Comparison of ENCODE assay signal across 19 cellular contexts in the genomic region with DNA sequence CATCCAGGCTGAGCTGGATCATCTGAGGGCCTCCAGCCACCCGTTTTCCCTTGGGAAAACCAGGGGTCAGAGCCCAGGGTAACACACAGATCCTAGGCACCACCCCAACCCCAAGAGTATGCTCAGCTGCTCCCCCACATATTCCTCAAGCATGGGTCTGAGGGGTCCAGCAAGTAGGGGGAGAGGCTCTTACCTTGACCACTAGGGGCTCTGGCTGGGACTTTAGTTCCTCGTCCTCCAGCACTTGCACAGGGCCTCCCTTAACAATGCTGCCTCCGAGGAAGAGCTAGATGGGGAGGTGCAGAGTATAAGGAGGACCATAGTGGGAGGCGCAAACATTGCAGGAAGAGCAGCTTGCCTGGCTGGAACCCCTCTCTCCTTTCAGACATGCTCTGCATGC. TPM values are rescaled to one million over a fixed set of nuclear protein-coding genes. Genes with fewer than 3 reads are reported as not detected.
"Had no signal": no experiment of that assay in that cellular context is flagged by ENCODE, and none has a peak within 500 bp of the region (broad histone marks: within the 10 kb centered on the region; RNA-seq: fewer than 3 reads in every experiment).

No MANE protein-coding gene starts in this region.

- ATAC-seq: activated CD8-positive, alpha-beta memory T cell treated with anti-CD3 and anti-CD28 coated beads, Interleukin-2, amount 10 ng/mL, durations not matched to agents 7 days and 5 days; gastroesophageal sphincter; pancreas had no signal

- H3K4me3 ChIP-seq: cardiac muscle cell, gastroesophageal sphincter, lung, pancreas, tibial artery had no signal

- H3K36me3 ChIP-seq: cardiac muscle cell had no signal

- H3K9me3 ChIP-seq: pancreas, tibial artery had no signal

- H3K27me3 ChIP-seq: cardiac muscle cell, gastroesophageal sphincter, pancreas, tibial artery had no signal

- FAIRE-seq: astrocyte, colon, endometrium, pancreas had no signal

- H3K27me3 Mint-ChIP-seq: activated CD4-positive, alpha-beta memory T cell treated with anti-CD3 and anti-CD28 coated beads for 36 hours; activated CD8-positive, alpha-beta memory T cell treated with anti-CD3 and anti-CD28 coated beads, Interleukin-2, amount 10 ng/mL, durations not matched to agents 7 days and 5 days had no signal

- DNase-seq: activated CD4-positive, alpha-beta memory T cell treated with anti-CD3 and anti-CD28 coated beads for 36 hours; activated CD8-positive, alpha-beta memory T cell treated with anti-CD3 and anti-CD28 coated beads, Interleukin-2, amount 10 ng/mL, durations not matched to agents 7 days and 5 days; activated naive CD4-positive, alpha-beta T cell treated with anti-CD3 and anti-CD28 coated beads, Interleukin-2, amount 50 U/mL, for 16 hours; activated T-cell treated with anti-CD3 and anti-CD28 coated beads, Interleukin-2, amount 50 U/mL, for 1 hour; islet precursor cell; midbrain; pancreas; stimulated activated CD4-positive, alpha-beta T cell treated with anti-CD3 and anti-CD28 coated beads, Interleukin-2, amount 100 ng/mL, for 48 hours; stimulated activated naive CD4-positive, alpha-beta T cell; T-helper 1 cell; T1000 had no signal

- H3K4me1 ChIP-seq: pancreas had no signal

- H3K4me3 Mint-ChIP-seq: activated CD4-positive, alpha-beta memory T cell treated with anti-CD3 and anti-CD28 coated beads for 36 hours; activated CD8-positive, alpha-beta memory T cell treated with anti-CD3 and anti-CD28 coated beads, Interleukin-2, amount 10 ng/mL, durations not matched to agents 7 days and 5 days had no signal

- H3K4me1 Mint-ChIP-seq: activated CD8-positive, alpha-beta memory T cell treated with anti-CD3 and anti-CD28 coated beads, Interleukin-2, amount 10 ng/mL, durations not matched to agents 7 days and 5 days had no signal

- H3K27ac ChIP-seq: cardiac muscle cell, gastroesophageal sphincter, pancreas, tibial artery had no signal

- H3K27ac Mint-ChIP-seq: activated CD4-positive, alpha-beta memory T cell treated with anti-CD3 and anti-CD28 coated beads for 36 hours; activated CD8-positive, alpha-beta memory T cell treated with anti-CD3 and anti-CD28 coated beads, Interleukin-2, amount 10 ng/mL, durations not matched to agents 7 days and 5 days; activated T-helper 2 cell treated with anti-CD3 and anti-CD28 coated beads, Interferon-gamma antibody, Interleukin-2, Interleukin-4, amounts not matched to agents 10 μg/mL and 5 μg/mL and 100 μg/mL, durations not matched to agents 14 hours and 24 hours and 36 hours had no signal

RNA-seq across cellular contexts. Expression of gene SELENBP1, which starts 7.5 kb away (rescaled TPM):
- total RNA-seq: activated CD4-positive, alpha-beta memory T cell treated with anti-CD3 and anti-CD28 coated beads for 36 hours; activated CD8-positive, alpha-beta memory T cell treated with anti-CD3 and anti-CD28 coated beads, Interleukin-2, amount 10 ng/mL, durations not matched to agents 7 days and 5 days; activated T-helper 2 cell treated with anti-CD3 and anti-CD28 coated beads, Interferon-gamma antibody, Interleukin-2, Interleukin-4, amounts not matched to agents 10 μg/mL and 5 μg/mL and 100 μg/mL, durations not matched to agents 14 hours and 24 hours and 36 hours had no signal
